Comparison of ENCODE assay signal across 26 cellular contexts in genomic region chr2:118975133-118975532, GRCh38. TPM values are rescaled to one million over a fixed set of nuclear protein-coding genes. Genes with fewer than 3 reads are reported as not detected.
"Had no signal": no experiment of that assay in that cellular context is flagged by ENCODE, and none has a peak within 500 bp of the region (broad histone marks: within the 10 kb centered on the region; RNA-seq: fewer than 3 reads in every experiment).

No MANE protein-coding gene starts in this region.

- H3K4me2 ChIP-seq: KMS-11, SK-N-SH had no signal

- H3K36me3 ChIP-seq: SJCRH30 had no signal

- H3K27ac Mint-ChIP-seq: activated CD4-positive, alpha-beta memory T cell treated with anti-CD3 and anti-CD28 coated beads for 36 hours; activated CD4-positive, alpha-beta T cell treated with anti-CD3 and anti-CD28 coated beads, Interleukin-2, amount 10 ng/mL, durations not matched to agents 7 days and 5 days; activated naive CD4-positive, alpha-beta T cell treated with anti-CD3 and anti-CD28 coated beads for 36 hours; activated naive CD8-positive, alpha-beta T cell; brain had no signal

- DNase-seq: activated CD4-positive, alpha-beta memory T cell treated with anti-CD3 and anti-CD28 coated beads for 36 hours; activated CD4-positive, alpha-beta T cell treated with anti-CD3 and anti-CD28 coated beads, Interleukin-2, amount 10 ng/mL, durations not matched to agents 7 days and 5 days; activated CD4-positive, CD25-positive, alpha-beta regulatory T cell; activated CD8-positive, alpha-beta memory T cell treated with anti-CD3 and anti-CD28 coated beads for 24 hours; activated effector memory CD4-positive, alpha-beta T cell treated with anti-CD3 and anti-CD28 coated beads, Interleukin-2, amount 50 U/mL, for 16 hours; activated naive CD4-positive, alpha-beta T cell treated with anti-CD3 and anti-CD28 coated beads for 36 hours; activated T-cell treated with anti-CD3 and anti-CD28 coated beads, Interleukin-2, amount 50 U/mL, for 4 hours; amygdala; NCI-H1092; NCI-H1417; NCI-H1930; NCI-H2107; NCI-H510A treated with DMSO at 0.1 percent for 48 hours; NCI-H748 treated with DMSO at 0.1 percent for 48 hours; OCI-M1; RPMI8226; SJCRH30; SK-N-SH; T-helper 1 cell had no signal

- H3K36me3 Mint-ChIP-seq: activated CD4-positive, alpha-beta memory T cell treated with anti-CD3 and anti-CD28 coated beads for 36 hours; activated naive CD8-positive, alpha-beta T cell; brain had no signal

- H3K4me1 Mint-ChIP-seq: activated CD4-positive, alpha-beta T cell treated with anti-CD3 and anti-CD28 coated beads, Interleukin-2, amount 10 ng/mL, durations not matched to agents 7 days and 5 days; brain; central memory CD8-positive, alpha-beta T cell had no signal

- H3K27ac ChIP-seq: KMS-11, SJCRH30, VCaP had no signal

- H3K9me3 Mint-ChIP-seq: activated CD4-positive, alpha-beta T cell treated with anti-CD3 and anti-CD28 coated beads, Interleukin-2, amount 10 ng/mL, durations not matched to agents 7 days and 5 days had no signal

- H3K4me1 ChIP-seq: SJCRH30 had no signal

- H3K4me3 ChIP-seq: SJCRH30 had no signal

- H3K9me3 ChIP-seq: SJCRH30, SK-N-SH had no signal

- H3K9ac ChIP-seq: KMS-11, SK-N-SH had no signal

- H3K4me3 Mint-ChIP-seq: activated CD4-positive, alpha-beta memory T cell treated with anti-CD3 and anti-CD28 coated beads for 36 hours; activated CD4-positive, alpha-beta T cell treated with anti-CD3 and anti-CD28 coated beads, Interleukin-2, amount 10 ng/mL, durations not matched to agents 7 days and 5 days; activated naive CD4-positive, alpha-beta T cell treated with anti-CD3 and anti-CD28 coated beads for 36 hours; activated naive CD8-positive, alpha-beta T cell; activated T-cell treated with anti-CD3 and anti-CD28 coated beads, Interleukin-2, amount 50 U/mL, for 4 hours; brain; central memory CD8-positive, alpha-beta T cell had no signal

RNA-seq across cellular contexts. Expression of gene MARCO, which starts 33.1 kb away (rescaled TPM):
- total RNA-seq: activated CD4-positive, alpha-beta memory T cell treated with anti-CD3 and anti-CD28 coated beads for 36 hours; activated CD4-positive, alpha-beta T cell treated with anti-CD3 and anti-CD28 coated beads, Interleukin-2, amount 10 ng/mL, durations not matched to agents 7 days and 5 days; activated naive CD4-positive, alpha-beta T cell treated with anti-CD3 and anti-CD28 coated beads for 36 hours; astrocyte; SJCRH30; T-helper 2 cell treated with Interferon-gamma antibody and Interleukin-4, amounts not matched to agents 100 ng/mL and 5 ng/mL, for 36 hours had no signal
